24 cellular contexts compared by ENCODE assay signal in the genomic region with DNA sequence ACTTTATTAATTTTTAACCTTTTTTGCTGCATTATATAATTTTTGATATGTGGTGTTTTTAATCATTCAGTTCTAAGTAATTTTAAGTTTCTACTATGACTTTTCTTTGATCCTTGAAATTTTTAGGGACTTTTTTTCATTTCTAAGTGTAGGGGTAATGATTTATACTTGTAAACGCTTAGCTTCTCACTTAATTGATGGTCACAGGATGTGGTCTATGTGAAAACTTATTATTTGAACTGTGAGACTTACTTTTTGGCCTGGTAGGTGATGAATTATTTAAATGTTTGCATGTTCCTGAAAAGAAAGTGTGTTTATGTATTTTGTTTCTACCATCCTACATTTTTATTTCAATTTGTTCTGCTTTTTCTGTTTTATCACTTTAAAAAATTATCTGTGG. TPM values are rescaled to one million over a fixed set of nuclear protein-coding genes. Genes with fewer than 3 reads are reported as not detected.
A peak's percentile ranks its signal among the peaks of the same experiment; 100 is the strongest.
DNase-seq lines count a peak whose midpoint lies in the region; ATAC-seq, FAIRE-seq and TF ChIP-seq lines count a peak whose summit lies in the region.
"Had no signal": no experiment of that assay in that cellular context is flagged by ENCODE, and none has a peak within 500 bp of the region (broad histone marks: within the 10 kb centered on the region; RNA-seq: fewer than 3 reads in every experiment).

No MANE protein-coding gene starts in this region.

- peak; percentile 67 for ATAC-seq in GM12878
- no peak for ATAC-seq in GM23338
- ATAC-seq: A549 had no signal

- no peaks in the 10 kb centered on the region for H3K27me3 Mint-ChIP-seq in osteocyte (ENCODE audit: unreplicated experiment)
- peaks cover 8% of the 10 kb centered on the region for H3K27me3 Mint-ChIP-seq in GM23338 (ENCODE audit: insufficient read depth, low read depth, poor library complexity)

- DNase-seq in GM18507 (ENCODE audit: extremely low spot score, insufficient read length, low read depth) (no peak), GM12878 (ENCODE audit: low read depth, low spot score) (no peak), osteocyte (ENCODE audit: extremely low spot score, unreplicated experiment) (no peak), substantia nigra (lab: John Stamatoyannopoulos, UW) (no peak), GM23338 (ENCODE audit: low spot score) (no peak)
- DNase-seq: AML-193; CD4-positive, alpha-beta memory T cell; CD8-positive, alpha-beta memory T cell; COR-L47; DMS 273 treated with DMSO at 0.1 percent for 48 hours; DMS153; DMS53; DMS79; DND-41; EL; GDM1 had no signal

- RAD21 ChIA-PET in GM12878 (lab: Charles Lee; ENCODE audit: unreplicated experiment), result interaction anchor here (0.9 to 1.4 kb wide), 3 partner anchors 11 to 17 kb away, joined by 3 to 4 read pairs (median 3); partner anchors contain the start of gene ALPL

- H3K9ac ChIP-seq in OCI-LY3 (ENCODE audit: low read length), result no peak overlapping the region
- H3K9ac ChIP-seq in GM12878 (ENCODE audit: control insufficient read depth, insufficient read depth, low read length), result no peak overlapping the region
- H3K9ac ChIP-seq: BLaER1 treated with 17β-estradiol and CSF1 and Interleukin-3, amounts not matched to agents 10 nM and 100 nM had no signal

- peak overlapping the region; percentile 47 for H3K27ac ChIP-seq in OCI-LY3 (ENCODE audit: low read length)
- H3K27ac ChIP-seq in GM12878 (ENCODE audit: control insufficient read depth, insufficient read depth), result no peak overlapping the region
- H3K27ac ChIP-seq in substantia nigra (ENCODE audit: low read depth, low read length, poor library complexity, severe bottlenecking), result no peak overlapping the region
- no peak overlapping the region for H3K27ac ChIP-seq in GM23338 (ENCODE audit: low read depth)
- H3K27ac ChIP-seq: 22Rv1; A549; BLaER1 treated with 17β-estradiol and CSF1 and Interleukin-3, amounts not matched to agents 10 nM and 100 nM; C4-2B had no signal

- WGBS in GM12878 (ENCODE audit: insufficient coverage, insufficient replicate concordance, low lambda C conversion rate, missing lambda C conversion rate), result 4% methylated on average over 1 of the region's 1 CpG

- H2AFZ ChIP-seq in OCI-LY3 (ENCODE audit: low read depth, low read length) (no peak overlapping the region), GM12878 (ENCODE audit: control insufficient read depth, low read depth, low read length) (no peak overlapping the region), GM23338 (no peak overlapping the region)

- TF ChIP-seq POLR2A in GM12878 (IDR thresholded peaks at IDR 0.05; ENCODE audit: low read depth, low read length), result no peak

- 0 out of 4 replicates have a peak, but pooled peaks of 1 of the 2 experiments have one; percentile 26 for TF ChIP-seq EP300 in GM12878 (IDR thresholded peaks at IDR 0.05; ENCODE audit: borderline replicate concordance in 1 of 2, control insufficient read depth in 1 of 2, low read depth in 2 of 2, low read length in 2 of 2)

- H3K4me3 ChIP-seq in OCI-LY3 (ENCODE audit: low read length) (no peak overlapping the region), GM12878 (no peak overlapping the region), GM23338 (no peak overlapping the region)
- H3K4me3 ChIP-seq: A549; BLaER1 treated with 17β-estradiol and CSF1 and Interleukin-3, amounts not matched to agents 10 nM and 100 nM had no signal

- H3K36me3 Mint-ChIP-seq in osteocyte (ENCODE audit: unreplicated experiment) (no peaks in the 10 kb centered on the region), GM23338 (ENCODE audit: low read depth) (0 out of 3 replicates have a peak, but pooled peaks cover 5% of the 10 kb centered on the region)
- H3K36me3 Mint-ChIP-seq: CD4-positive, alpha-beta memory T cell; CD8-positive, alpha-beta memory T cell had no signal

- POLR2A ChIA-PET in GM12878 (lab: Charles Lee), result interaction anchor here (1.2 to 1.6 kb wide), 2 partner anchors 10 to 12 kb away, joined by 3 to 6 read pairs; no protein-coding TSS in a partner anchor

- H3K4me3 Mint-ChIP-seq in osteocyte (ENCODE audit: unreplicated experiment), result no peak overlapping the region
- no peak overlapping the region; the same call in 2 of the 3 replicates for H3K4me3 Mint-ChIP-seq in GM23338
- H3K4me3 Mint-ChIP-seq: B cell; CD4-positive, alpha-beta memory T cell; CD8-positive, alpha-beta memory T cell had no signal

- CTCF ChIA-PET in GM12878 (lab: Yijun Ruan, JAX), result interaction anchor here (0.7 to 19.0 kb wide), 2 partner anchors 14 to 19 kb away, joined by 4 to 327 read pairs; partner anchors contain the start of gene ALPL

- intact Hi-C loops in GM12878 (cut with micrococcal nuclease; ENCODE audit: unreplicated experiment), result no loop called here

- no peaks in the 10 kb centered on the region for H3K9me2 ChIP-seq in GM23338 (ENCODE audit: insufficient read depth)

- in situ Hi-C loops in GM12878 (cut with MboI), result no loop called here

- H3K27ac Mint-ChIP-seq in osteocyte (ENCODE audit: unreplicated experiment) (no peak overlapping the region), GM23338 (no peak overlapping the region)
- H3K27ac Mint-ChIP-seq: B cell; CD4-positive, alpha-beta memory T cell had no signal

- SMC1A ChIA-PET in GM12878 (lab: Charles Lee; ENCODE audit: uncharacterized antibody, unreplicated experiment), result interaction anchor here (0.7 to 18.9 kb wide), 5 partner anchors 9 to 232 kb away, joined by 3 to 326 read pairs (median 5); partner anchors contain the start of gene ALPL

- no peaks in the 10 kb centered on the region for H3K79me2 ChIP-seq in OCI-LY3 (ENCODE audit: low read length)
- no peaks in the 10 kb centered on the region for H3K79me2 ChIP-seq in GM12878 (ENCODE audit: control insufficient read depth, insufficient read depth, low read length)
- H3K79me2 ChIP-seq in GM23338 (replicated peaks; ENCODE audit: insufficient read depth), result peaks cover 73% of the 10 kb centered on the region

- no peak for TF ChIP-seq RAD21 in GM12878 (IDR thresholded peaks at IDR 0.05; ENCODE audit: insufficient read depth, low read depth, low read length)

- H3K36me3 ChIP-seq in OCI-LY3 (replicated peaks; ENCODE audit: low read depth, low read length) (no peaks in the 10 kb centered on the region), GM12878 (ENCODE audit: control insufficient read depth in 2 of 2, insufficient read depth in 2 of 2, low read length in 1 of 2) (no peaks in the 10 kb centered on the region), GM23338 (ENCODE audit: insufficient read depth) (no peaks in the 10 kb centered on the region)
- H3K36me3 ChIP-seq: BLaER1 treated with 17β-estradiol and CSF1 and Interleukin-3, amounts not matched to agents 10 nM and 100 nM had no signal

- TF ChIP-seq CTCF in OCI-LY3 (IDR thresholded peaks at IDR 0.05; ENCODE audit: low read depth, low read length) (no peak), GM12878 (IDR thresholded peaks at IDR 0.05 in 2 of 3, conservative IDR thresholded peaks at IDR 0.05 in 1 of 3; ENCODE audit: control insufficient read depth in 2 of 3, extremely low read depth in 1 of 3, insufficient read depth in 1 of 3, low read depth in 3 of 3, low read length in 3 of 3) (no peak), osteocyte (IDR thresholded peaks at IDR 0.05) (no peak), GM23338 (conservative IDR thresholded peaks at IDR 0.05; ENCODE audit: low read depth in 2 of 2) (no peak)

- no peaks in the 10 kb centered on the region for H3F3A ChIP-seq in GM23338 (replicated peaks; ENCODE audit: low read depth)

- no peaks in the 10 kb centered on the region for H4K20me1 ChIP-seq in OCI-LY3 (ENCODE audit: insufficient read depth, low read length)
- no peaks in the 10 kb centered on the region for H4K20me1 ChIP-seq in GM12878 (ENCODE audit: control insufficient read depth, insufficient read depth)
- H4K20me1 ChIP-seq in GM23338 (replicated peaks; ENCODE audit: insufficient read depth), result peaks cover 13% of the 10 kb centered on the region

- peaks cover 16% of the 10 kb centered on the region for H3K4me1 Mint-ChIP-seq in osteocyte (ENCODE audit: unreplicated experiment)
- peaks cover 25% of the 10 kb centered on the region for H3K4me1 Mint-ChIP-seq in GM23338
- H3K4me1 Mint-ChIP-seq: CD4-positive, alpha-beta memory T cell had no signal

- H3K4me2 ChIP-seq in OCI-LY3 (ENCODE audit: low read length) (peak overlapping the region; percentile 19), GM12878 (ENCODE audit: control insufficient read depth, insufficient read depth) (no peak overlapping the region), GM23338 (no peak overlapping the region)
- H3K4me2 ChIP-seq: A549 had no signal

- H3K9me3 Mint-ChIP-seq in osteocyte (ENCODE audit: unreplicated experiment) (no peaks in the 10 kb centered on the region), GM23338 (no peaks in the 10 kb centered on the region)
- H3K9me3 Mint-ChIP-seq: CD4-positive, alpha-beta memory T cell; CD8-positive, alpha-beta memory T cell had no signal

- H3K9me3 ChIP-seq in OCI-LY3 (ENCODE audit: insufficient read depth, low read length), result peaks cover under 1% of the 10 kb centered on the region; the same call in 1 of the 2 replicates
- H3K9me3 ChIP-seq in GM12878 (replicated peaks; ENCODE audit: control insufficient read depth, insufficient read depth, low read length), result no peaks in the 10 kb centered on the region
- H3K9me3 ChIP-seq: A549; BLaER1 treated with 17β-estradiol and CSF1 and Interleukin-3, amounts not matched to agents 10 nM and 100 nM had no signal

- no TSS peak for BruUV-seq in GM12878 (replicated peaks; lab: Mats Ljungman, UMichigan)

- FAIRE-seq in GM18507 (lab: Jason Lieb, UNC) (peak; percentile 67), GM12878 (lab: Jason Lieb, UNC) (no peak)
- FAIRE-seq: A549, GM12891 had no signal

- H3K27me3 ChIP-seq in OCI-LY3 (ENCODE audit: low read depth, low read length), result no peaks in the 10 kb centered on the region
- H3K27me3 ChIP-seq in GM12878 (replicated peaks in 1 of 2; ENCODE audit: control insufficient read depth in 2 of 2, insufficient read depth in 2 of 2, low read length in 1 of 2), result no peaks in the 10 kb centered on the region; a peak in 1 of 4 replicates
- no peaks in the 10 kb centered on the region for H3K27me3 ChIP-seq in GM23338 (ENCODE audit: insufficient read depth)

- H3K4me1 ChIP-seq in OCI-LY3 (ENCODE audit: low read length), result peaks cover 54% of the 10 kb centered on the region
- H3K4me1 ChIP-seq in GM12878 (ENCODE audit: control insufficient read depth, insufficient read depth, low read length), result peaks cover 7% of the 10 kb centered on the region
- no peaks in the 10 kb centered on the region for H3K4me1 ChIP-seq in GM23338 (ENCODE audit: insufficient read depth)
- H3K4me1 ChIP-seq: A549 had no signal

RNA-seq across cellular contexts. Expression of gene ALPL, which starts 17.2 kb away (rescaled TPM):
- total RNA-seq in GM12878 (2013; cell fraction: nucleolus; rRNA removed), result not detected in 2 replicates
- total RNA-seq in GM12878 (2014; rRNA removed) (0.05 and 0.40 TPM in 2 replicates), GM12878 (2014; rRNA removed; fragmentation: Illumina TruSeq; extraction: Trizol) (not detected in 2 replicates), GM12878 (2021) (0.24 and 0.49 TPM in 2 replicates), osteocyte (41.6 and 43.4 TPM in 2 replicates)
- polyA plus RNA-seq in GM12878 (2011; ENCODE audit: low read depth), result not detected
- polyA plus RNA-seq in GM12878 (2011; rRNA removed) (0.30 and 0.43 TPM in 2 replicates), GM12878 (2014; fragmentation: Illumina TruSeq; extraction: Trizol) (0.19 TPM in 1 of 2 replicates, not detected in the other), GM12878 (2014; fragmentation: Nextera tagmentation; extraction: Ambion mirVana) (under 1 TPM in 1 of 2 experiments, not detected in 1; 0.07 TPM), GM12878 (2014; rRNA removed) (0.10 and 0.22 TPM in 2 replicates), GM12878 (2016; fragmentation: Nextera tagmentation; extraction: Ambion mirVana) (under 1 TPM; 0.20 to 0.59 TPM), GM23338 (2016; fragmentation: Nextera tagmentation; extraction: Ambion mirVana) (116 and 120 TPM in 2 replicates)
- polyA plus RNA-seq in GM12878 (2011; cell fraction: cytosol; rRNA removed), result 0.48 and 0.49 TPM in 2 replicates
- 0.45 and 1.1 TPM in 2 replicates for polyA plus RNA-seq in GM12878 (2011; cell fraction: nucleus; rRNA removed)
- polyA plus RNA-seq in GM12878 (2012), result 0.08 TPM in 1 of 2 replicates, not detected in the other
- polyA minus RNA-seq in GM12878 (2011; rRNA and poly(A)+ RNA removed), result 0.46 and 1.1 TPM in 2 replicates
- not detected in 2 replicates for polyA minus RNA-seq in GM12878 (2011; cell fraction: cytosol; rRNA and poly(A)+ RNA removed)
- not detected in 2 replicates for polyA minus RNA-seq in GM12878 (2011; cell fraction: nucleus; rRNA and poly(A)+ RNA removed)
- total RNA-seq in GM23338 (2014; rRNA removed; shearing (Covaris generic)), result 166 and 187 TPM in 2 replicates
- total RNA-seq: A172; CD4-positive, alpha-beta memory T cell; CD8-positive, alpha-beta memory T cell had no signal
- polyA plus RNA-seq: CD4-positive, alpha-beta memory T cell; CD8-positive, alpha-beta memory T cell had no signal

Comparison
In these comparisons a context has a peak if more than half of its experiments do, and no peak if none do; other contexts are left out.
1. RNA of gene ALPL, which starts 17.2 kb away (total RNA-seq): 166 to 187 TPM in GM23338 and 41.6 to 43.4 TPM in osteocyte; 0.05 to 0.49 TPM in GM12878; every median in the first group is over 10 times any median in the second.